ENCODE assay signal across 1 cellular context in genomic region chr6:52776711-52777351, GRCh38.
A peak's percentile ranks its signal among the peaks of the same experiment; 100 is the strongest.
TF ChIP-seq lines count a peak whose summit lies in the region.
"Not testable (repeated sequence)": the region's sequence is repeated elsewhere in the genome, so short reads cannot be mapped to it uniquely, and the experiment has no call there.

No MANE protein-coding gene starts in this region.

TF ChIP-seq in HepG2, 621 proteins besides CTCF, POLR2A, EP300 and RAD21 (continued from another document and continues in another):
- TF ChIP-seq ZNF609 (CRISPR knock-in tag; IDR thresholded peaks at IDR 0.05; ENCODE audit: borderline replicate concordance) (peak; percentile 50; the same call in 1 of the 2 replicates), KAT8 (CRISPR knock-in tag; IDR thresholded peaks at IDR 0.05) (peak; percentile 57), ZNF331 (CRISPR knock-in tag; IDR thresholded peaks at IDR 0.05) (peak; percentile 46; the same call in 1 of the 2 replicates), DMAP1 (CRISPR knock-in tag; IDR thresholded peaks at IDR 0.05) (peak; percentile 35; the same call in 1 of the 2 replicates), TBX3 (IDR thresholded peaks at IDR 0.05; ENCODE audit: borderline replicate concordance) (0 out of 2 replicates have a peak, but pooled peaks have one; percentile 35), ZNF574 (CRISPR knock-in tag; IDR thresholded peaks at IDR 0.05) (0 out of 2 replicates have a peak, but pooled peaks have one; percentile 39), PHF21A (CRISPR knock-in tag; IDR thresholded peaks at IDR 0.05) (peak; percentile 50; the same call in 1 of the 2 replicates), HOXA3 (CRISPR knock-in tag; IDR thresholded peaks at IDR 0.05) (peak; percentile 72), ZFP91 (CRISPR knock-in tag; IDR thresholded peaks at IDR 0.05; ENCODE audit: borderline replicate concordance) (peak; percentile 41; the same call in 1 of the 2 replicates), HNF4A (CRISPR knock-in tag; IDR thresholded peaks at IDR 0.05) (peak; percentile 48; the same call in 1 of the 2 replicates), SOX6 (CRISPR knock-in tag; IDR thresholded peaks at IDR 0.05) (peak; percentile 83), ZBTB7B (CRISPR knock-in tag; IDR thresholded peaks at IDR 0.05) (peak; percentile 58; the same call in 1 of the 2 replicates), ZNF235 (CRISPR knock-in tag; IDR thresholded peaks at IDR 0.05; ENCODE audit: borderline replicate concordance) (0 out of 2 replicates have a peak, but pooled peaks have one; percentile 53), TAF1 (CRISPR knock-in tag; IDR thresholded peaks at IDR 0.05) (peak; percentile 26; the same call in 1 of the 2 replicates), ZNF605 (CRISPR knock-in tag; IDR thresholded peaks at IDR 0.05) (0 out of 2 replicates have a peak, but pooled peaks have one; percentile 56), NFKB2 (CRISPR knock-in tag; IDR thresholded peaks at IDR 0.05; ENCODE audit: borderline replicate concordance) (peak; percentile 26; the same call in 1 of the 2 replicates), REPIN1 (CRISPR knock-in tag; IDR thresholded peaks at IDR 0.05; ENCODE audit: borderline replicate concordance, low read depth) (peak; percentile 48; the same call in 1 of the 2 replicates), TBX2 (CRISPR knock-in tag; IDR thresholded peaks at IDR 0.05; ENCODE audit: borderline replicate concordance) (peak; percentile 64), MAZ (CRISPR knock-in tag; IDR thresholded peaks at IDR 0.05; ENCODE audit: low read depth) (peak; percentile 34; the same call in 1 of the 2 replicates), RCOR2 (CRISPR knock-in tag; IDR thresholded peaks at IDR 0.05) (0 out of 2 replicates have a peak, but pooled peaks have one; percentile 33), HDAC2 (CRISPR knock-in tag; IDR thresholded peaks at IDR 0.05) (peak; percentile 38; the same call in 1 of the 2 replicates), SP1 (CRISPR knock-in tag; IDR thresholded peaks at IDR 0.05) (0 out of 2 replicates have a peak, but pooled peaks have one; percentile 14), ZBTB40 (CRISPR knock-in tag; IDR thresholded peaks at IDR 0.05) (peak; percentile 34; the same call in 1 of the 2 replicates), RARA (CRISPR knock-in tag; IDR thresholded peaks at IDR 0.05) (peak; percentile 12; the same call in 1 of the 2 replicates), ATAD3A (CRISPR knock-in tag; IDR thresholded peaks at IDR 0.05) (peak; percentile 81; the same call in 1 of the 2 replicates), IKZF5 (CRISPR knock-in tag; IDR thresholded peaks at IDR 0.05) (0 out of 2 replicates have a peak, but pooled peaks have one; percentile 51), RXRA (CRISPR knock-in tag; IDR thresholded peaks at IDR 0.05) (peak; percentile 60), MED8 (CRISPR knock-in tag; IDR thresholded peaks at IDR 0.05; ENCODE audit: insufficient replicate concordance) (peak; percentile 1), ZNF138 (CRISPR knock-in tag; IDR thresholded peaks at IDR 0.05; ENCODE audit: low read depth) (0 out of 2 replicates have a peak, but pooled peaks have one; percentile 54), ZNF644 (CRISPR knock-in tag; IDR thresholded peaks at IDR 0.05; ENCODE audit: low read depth) (peak; percentile 41; the same call in 1 of the 2 replicates)
- not testable (repeated sequence) for TF ChIP-seq SOX6 (IDR thresholded peaks at IDR 0.05); MAZ (IDR thresholded peaks at IDR 0.05; ENCODE audit: borderline replicate concordance, low read depth, low read length); SP1 (IDR thresholded peaks at IDR 0.05); ZBTB40 (IDR thresholded peaks at IDR 0.05)
- TF ChIP-seq, protein P1, sequence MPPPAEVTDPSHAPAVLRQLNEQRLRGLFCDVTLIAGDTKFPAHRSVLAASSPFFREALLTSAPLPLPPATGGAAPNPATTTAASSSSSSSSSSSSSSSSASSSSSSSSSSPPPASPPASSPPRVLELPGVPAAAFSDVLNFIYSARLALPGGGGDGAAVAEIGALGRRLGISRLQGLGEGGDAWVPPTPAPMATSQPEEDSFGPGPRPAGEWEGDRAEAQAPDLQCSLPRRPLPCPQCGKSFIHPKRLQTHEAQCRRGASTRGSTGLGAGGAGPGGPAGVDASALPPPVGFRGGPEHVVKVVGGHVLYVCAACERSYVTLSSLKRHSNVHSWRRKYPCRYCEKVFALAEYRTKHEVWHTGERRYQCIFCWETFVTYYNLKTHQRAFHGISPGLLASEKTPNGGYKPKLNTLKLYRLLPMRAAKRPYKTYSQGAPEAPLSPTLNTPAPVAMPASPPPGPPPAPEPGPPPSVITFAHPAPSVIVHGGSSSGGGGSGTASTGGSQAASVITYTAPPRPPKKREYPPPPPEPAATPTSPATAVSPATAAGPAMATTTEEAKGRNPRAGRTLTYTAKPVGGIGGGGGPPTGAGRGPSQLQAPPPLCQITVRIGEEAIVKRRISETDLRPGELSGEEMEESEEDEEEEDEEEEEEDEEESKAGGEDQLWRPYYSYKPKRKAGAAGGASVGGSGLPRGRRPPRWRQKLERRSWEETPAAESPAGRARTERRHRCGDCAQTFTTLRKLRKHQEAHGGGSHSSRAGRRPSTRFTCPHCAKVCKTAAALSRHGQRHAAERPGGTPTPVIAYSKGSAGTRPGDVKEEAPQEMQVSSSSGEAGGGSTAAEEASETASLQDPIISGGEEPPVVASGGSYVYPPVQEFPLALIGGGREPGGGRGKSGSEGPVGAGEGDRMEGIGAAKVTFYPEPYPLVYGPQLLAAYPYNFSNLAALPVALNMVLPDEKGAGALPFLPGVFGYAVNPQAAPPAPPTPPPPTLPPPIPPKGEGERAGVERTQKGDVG (CRISPR knock-in tag; IDR thresholded peaks at IDR 0.05; ENCODE audit: borderline replicate concordance) = peak; percentile 47; the same call in 1 of the 2 replicates
